Comparison of ENCODE assay signal across 8 cellular contexts in genomic region chr10:62384057-62384446, GRCh38.
A peak's percentile ranks its signal among the peaks of the same experiment; 100 is the strongest.
DNase-seq lines count a peak whose midpoint lies in the region; ATAC-seq and TF ChIP-seq lines count a peak whose summit lies in the region.

No MANE protein-coding gene starts in this region.

- no peak for TF ChIP-seq CTCF in astrocyte of the spinal cord (IDR thresholded peaks at IDR 0.05; ENCODE audit: low read depth, low read length)

- H3K4me3 ChIP-seq in astrocyte of the spinal cord (ENCODE audit: low read depth, low read length) = no peak overlapping the region

- peak; percentile 85 for ATAC-seq in GM18858 (IDR thresholded peaks at IDR 0.05; ENCODE audit: unreplicated experiment)
- ATAC-seq in GM21737 (IDR thresholded peaks at IDR 0.05; ENCODE audit: unreplicated experiment) = no peak

- in situ Hi-C loops in astrocyte of the spinal cord (cut with HindIII; ENCODE audit: low sequenced_read_pairs) (no loop called here), ACHN (cut with HindIII; ENCODE audit: low pct_ligation_motif_present, low pct_unique_long_range_greater_than_20kb, low sequenced_read_pairs) (no loop called here)

- DNase-seq in OCI-M1 (lab: John Stamatoyannopoulos, UW) (peak; percentile 78), astrocyte of the spinal cord (ENCODE audit: low read depth, low spot score) (peak; percentile 84), ACHN (no peak), NCI-H82 treated with DMSO at 0.1 percent for 48 hours (lab: John Stamatoyannopoulos, UW; ENCODE audit: unreplicated experiment) (no peak), NCI-H510A (lab: John Stamatoyannopoulos, UW) (no peak)
- peak; percentile 6 to 23 for DNase-seq in stimulated activated CD4-positive, alpha-beta T cell treated with anti-CD3 and anti-CD28 coated beads, Interleukin-1b, Interleukin-23, amount 100 ng/mL, for 1 hour (ENCODE audit: low read depth in 2 of 2)

Comparison
In these comparisons a context has a peak if more than half of its experiments do, and no peak if none do; other contexts are left out.
1. DNase-seq: peak in OCI-M1 (single experiment), astrocyte of the spinal cord (single experiment) and stimulated activated CD4-positive, alpha-beta T cell treated with anti-CD3 and anti-CD28 coated beads, Interleukin-1b, Interleukin-23, amount 100 ng/mL, for 1 hour (2 of 2); none in ACHN (single experiment), NCI-H82 treated with DMSO at 0.1 percent for 48 hours (single experiment) and NCI-H510A (single experiment).